In the genomic region with DNA sequence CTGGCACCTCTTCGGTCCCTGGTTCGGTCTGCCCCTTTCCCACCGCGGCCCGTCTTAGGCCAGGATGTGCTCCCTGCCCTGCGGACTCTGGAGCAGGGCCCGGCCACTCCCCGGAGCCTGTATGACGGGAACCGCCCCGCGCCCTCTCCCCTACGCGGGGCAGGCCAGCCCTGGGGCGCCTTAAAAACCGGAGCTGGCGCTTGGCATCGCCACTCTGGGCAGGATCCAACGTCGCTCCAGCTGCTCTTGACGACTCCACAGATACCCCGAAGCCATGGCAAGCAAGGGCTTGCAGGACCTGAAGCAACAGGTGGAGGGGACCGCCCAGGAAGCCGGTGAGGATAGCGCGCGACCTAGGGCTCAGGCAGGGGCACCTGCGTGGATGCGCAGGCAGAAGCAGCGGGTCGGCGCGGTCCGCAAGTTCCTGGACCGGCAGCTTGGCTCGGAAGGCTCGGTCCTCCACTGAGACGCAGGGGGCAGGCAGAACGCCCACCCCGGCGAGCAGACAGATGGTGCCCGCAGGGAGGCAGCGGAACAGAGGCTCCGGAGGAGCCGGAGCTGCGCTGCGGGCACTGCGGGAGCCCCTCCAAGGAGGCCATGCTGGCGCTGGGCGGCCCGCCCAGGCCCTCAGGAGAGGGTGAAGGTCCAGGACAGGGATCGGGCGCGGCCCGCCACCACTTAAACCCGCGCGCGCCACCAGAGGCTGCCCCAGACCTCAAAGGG, we compare ENCODE assay signal across 8 cellular contexts. TPM values are rescaled to one million over a fixed set of nuclear protein-coding genes. Genes with fewer than 3 reads are reported as not detected.
DNase-seq lines count a peak whose midpoint lies in the region; ATAC-seq and TF ChIP-seq lines count a peak whose summit lies in the region.

A gene (plus strand): TSS at position 212 of the 723 bp plus-strand sequence. CDS start 63 bp downstream, at position 275.

- peaks cover 41% of the 10 kb centered on the region for H3K4me1 Mint-ChIP-seq in activated T-cell treated with anti-CD3 and anti-CD28 coated beads, Interleukin-2, amount 50 U/mL, for 72 hours (ENCODE audit: low read depth)

- no peak within 1 kb of the TSS for H3K27ac Mint-ChIP-seq in activated T-cell treated with anti-CD3 and anti-CD28 coated beads, Interleukin-2, amount 50 U/mL, for 72 hours

- H3K27me3 Mint-ChIP-seq in activated T-cell treated with anti-CD3 and anti-CD28 coated beads, Interleukin-2, amount 50 U/mL, for 72 hours (ENCODE audit: low read depth) = peaks cover 10% of the 10 kb centered on the region

- in situ Hi-C loops in GM13977 (cut with MboI; ENCODE audit: low pct_unique_long_range_greater_than_20kb, low sequenced_read_pairs, unreplicated experiment) = no loop called here

- no peak for TF ChIP-seq CTCF in GM13977 (IDR thresholded peaks at IDR 0.05; ENCODE audit: extremely low read depth, insufficient read depth, missing control alignments)

- H3K4me3 ChIP-seq in skin epidermis = peak within 1 kb of the TSS; percentile 51 to 73 (median 62)

- DNase-seq in GM13977 (ENCODE audit: low spot score) (peak; percentile 40), left cardiac atrium (peak; percentile 86), NOMO-1 treated with DMSO at 0.1 percent for 48 hours (lab: John Stamatoyannopoulos, UW; ENCODE audit: unreplicated experiment) (no peak), NCI-H2081 treated with DMSO at 0.1 percent for 48 hours (lab: John Stamatoyannopoulos, UW) (no peak)
- no peak for DNase-seq in activated T-cell treated with anti-CD3 and anti-CD28 coated beads, Interleukin-2, amount 50 U/mL, for 72 hours
- DNase-seq in activated CD4-positive, alpha-beta T cell treated with anti-CD3 and anti-CD28 coated beads, Interleukin-2, amount 50 U/mL, for 48 hours = no peak

- intact Hi-C loops in left cardiac atrium (cut with DNase I) = no loop called here

- ATAC-seq in activated T-cell treated with anti-CD3 and anti-CD28 coated beads, Interleukin-2, amount 50 U/mL, for 72 hours (replicated peaks in 1 of 2) = no peak
- peak; percentile 16 to 24 for ATAC-seq in left cardiac atrium
- no peak for ATAC-seq in HG02885 (IDR thresholded peaks at IDR 0.05; ENCODE audit: poor library complexity, unreplicated experiment)

- H3K9me3 Mint-ChIP-seq in activated T-cell treated with anti-CD3 and anti-CD28 coated beads, Interleukin-2, amount 50 U/mL, for 72 hours = no peaks in the 10 kb centered on the region

- H3K4me3 Mint-ChIP-seq in activated T-cell treated with anti-CD3 and anti-CD28 coated beads, Interleukin-2, amount 50 U/mL, for 72 hours = peak within 1 kb of the TSS; percentile 37 to 41

- peak within 1 kb of the TSS; percentile 56 to 100 (median 96) for H3K27ac ChIP-seq in skin epidermis

- no peaks in the 10 kb centered on the region for H3K36me3 Mint-ChIP-seq in activated T-cell treated with anti-CD3 and anti-CD28 coated beads, Interleukin-2, amount 50 U/mL, for 72 hours (ENCODE audit: insufficient read depth in 2 of 2)

RNA-seq across cellular contexts. Expression of the gene that starts here (rescaled TPM):
- not detected for total RNA-seq in activated T-cell treated with anti-CD3 and anti-CD28 coated beads, Interleukin-2, amount 50 U/mL, for 72 hours
- 100 to 1,000 TPM; 143 to 269 TPM for total RNA-seq in left cardiac atrium

Comparison
In these comparisons a context has a peak if more than half of its experiments do, and no peak if none do; other contexts are left out.
1. RNA of the gene that starts here (total RNA-seq): 143 to 269 TPM in left cardiac atrium; not detected in activated T-cell treated with anti-CD3 and anti-CD28 coated beads, Interleukin-2, amount 50 U/mL, for 72 hours; every median in the first group is over 100 times any median in the second.
2. DNase-seq: peak in GM13977 (single experiment) and left cardiac atrium (single experiment); none in activated T-cell treated with anti-CD3 and anti-CD28 coated beads, Interleukin-2, amount 50 U/mL, for 72 hours (0 of 2), activated CD4-positive, alpha-beta T cell treated with anti-CD3 and anti-CD28 coated beads, Interleukin-2, amount 50 U/mL, for 48 hours (0 of 2), NOMO-1 treated with DMSO at 0.1 percent for 48 hours (single experiment) and NCI-H2081 treated with DMSO at 0.1 percent for 48 hours (single experiment).
3. ATAC-seq: peak in left cardiac atrium (2 of 2); none in activated T-cell treated with anti-CD3 and anti-CD28 coated beads, Interleukin-2, amount 50 U/mL, for 72 hours (0 of 2) and HG02885 (single experiment).